Comparison of ENCODE assay signal across 34 cellular contexts in the genomic region with DNA sequence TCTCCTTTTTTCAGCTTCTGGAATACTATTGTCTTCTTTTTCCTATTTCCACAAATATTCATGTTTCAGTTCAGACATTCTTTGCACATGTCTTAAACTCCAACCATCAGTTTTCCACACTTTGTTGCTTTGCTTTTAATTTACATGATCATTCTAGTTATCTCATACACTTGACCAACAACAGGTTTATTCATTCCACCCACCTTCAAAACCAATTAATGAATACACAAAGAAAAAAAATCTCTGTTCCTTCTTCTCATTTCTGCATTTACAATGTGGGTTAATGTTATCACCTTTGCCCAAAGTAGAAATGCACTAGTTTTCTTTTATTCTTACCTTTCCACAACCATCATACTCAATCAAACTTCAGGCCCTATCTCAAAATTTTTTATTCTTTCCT.
"Had no signal": no experiment of that assay in that cellular context is flagged by ENCODE, and none has a peak within 500 bp of the region (broad histone marks: within the 10 kb centered on the region; RNA-seq: fewer than 3 reads in every experiment).

No MANE protein-coding gene starts in this region.

- H3K27me3 ChIP-seq: MG63 had no signal

- H3K4me2 ChIP-seq: KMS-11 had no signal

- H3K36me3 ChIP-seq: MG63 had no signal

- DNase-seq: Karpas-422, Kasumi-1, MG63, MM.1S, MV-4-11, NCI-H1048, NCI-H1092, NCI-H1092 treated with DMSO at 0.1 percent for 48 hours, NCI-H1105, NCI-H1105 treated with DMSO at 0.1 percent for 48 hours, NCI-H1417, NCI-H1417 treated with DMSO at 0.1 percent for 48 hours, NCI-H1436, NCI-H1436 treated with DMSO at 0.1 percent for 48 hours, NCI-H146, NCI-H1694, NCI-H1694 treated with DMSO at 0.1 percent for 48 hours, NCI-H187, NCI-H187 treated with DMSO at 0.1 percent for 48 hours, NCI-H1930, NCI-H2029, NCI-H2029 treated with DMSO at 0.1 percent for 48 hours, NCI-H2081, NCI-H2081 treated with DMSO at 0.1 percent for 48 hours, NCI-H2107, NCI-H2171, NCI-H2171 treated with DMSO at 0.1 percent for 48 hours, NCI-H2227 treated with DMSO at 0.1 percent for 48 hours, NCI-H226, NCI-H345, NCI-H446, NCI-H446 treated with DMSO at 0.1 percent for 48 hours, NCI-H510A had no signal

- H3K9me3 ChIP-seq: MG63 had no signal

- H3K27ac ChIP-seq: KMS-11 had no signal

- H3K9ac ChIP-seq: KMS-11 had no signal

- H3K4me3 ChIP-seq: MG63 had no signal
